ENCODE assay signal across 8 cellular contexts in genomic region chr20:34704177-34705007, GRCh38. TPM values are rescaled to one million over a fixed set of nuclear protein-coding genes. Genes with fewer than 3 reads are reported as not detected.
A peak's percentile ranks its signal among the peaks of the same experiment; 100 is the strongest.
DNase-seq lines count a peak whose midpoint lies in the region; ATAC-seq and TF ChIP-seq lines count a peak whose summit lies in the region.

TP53INP2 (plus strand) TSS chr20:34704344; CDS start chr20:34708740, 4,396 bp downstream.

- ATAC-seq in GM21723 (IDR thresholded peaks at IDR 0.05; ENCODE audit: unreplicated experiment) (peak; percentile 48), esophagus mucosa (peak; percentile 70)
- ATAC-seq in activated T-cell treated with anti-CD3 and anti-CD28 coated beads, Interleukin-2, amount 50 U/mL, for 72 hours (replicated peaks in 1 of 2), result peak; percentile 48 to 60

- no peak for TF ChIP-seq CTCF in Peyer's patch (IDR thresholded peaks at IDR 0.05)

- H2AFZ ChIP-seq in Karpas-422 (ENCODE audit: low read length), result peak within 1 kb of the TSS; percentile 95

- H3K27ac ChIP-seq in Karpas-422 (ENCODE audit: low read length), result peak within 1 kb of the TSS; percentile 65
- peak within 1 kb of the TSS; percentile 95 to 100 (median 99) for H3K27ac ChIP-seq in Peyer's patch
- H3K27ac ChIP-seq in muscle layer of colon (ENCODE audit: low read depth, low read length), result peak within 1 kb of the TSS; percentile 97

- H3K9ac ChIP-seq in Karpas-422 (ENCODE audit: low read length) (peak within 1 kb of the TSS; percentile 76), muscle layer of colon (ENCODE audit: low read length) (peak within 1 kb of the TSS; percentile 96)

- no peaks in the 10 kb centered on the region for H4K20me1 ChIP-seq in Karpas-422 (ENCODE audit: insufficient read depth, low read depth, low read length)

- H3K4me1 ChIP-seq in Karpas-422 (ENCODE audit: low read length) (peaks cover 38% of the 10 kb centered on the region), Peyer's patch (peaks cover 0 to 38% (median 6%) of the 10 kb centered on the region in 4 donors), muscle layer of colon (ENCODE audit: insufficient read depth, low read length) (peaks cover 21% of the 10 kb centered on the region)

- H3K9me3 Mint-ChIP-seq in activated T-cell treated with anti-CD3 and anti-CD28 coated beads, Interleukin-2, amount 50 U/mL, for 72 hours, result no peaks in the 10 kb centered on the region

- DNase-seq in D341Med (ENCODE audit: low spot score) (peak; percentile 94), Karpas-422 (peak; percentile 95), Peyer's patch (peak; percentile 94 to 97 (median 94))
- DNase-seq in activated T-cell treated with anti-CD3 and anti-CD28 coated beads, Interleukin-2, amount 50 U/mL, for 72 hours, result peak; percentile 90
- peak; percentile 88 for DNase-seq in stimulated activated CD8-positive, alpha-beta memory T cell treated with anti-CD3 and anti-CD28 coated beads, Interleukin-4, amount 100 ng/mL, for 48 hours

- peak within 1 kb of the TSS; percentile 98 for H3K4me2 ChIP-seq in Karpas-422 (ENCODE audit: low read depth, low read length, poor library complexity, severe bottlenecking)

- peaks cover 1 to 4% of the 10 kb centered on the region in 2 donors for H3K36me3 Mint-ChIP-seq in activated T-cell treated with anti-CD3 and anti-CD28 coated beads, Interleukin-2, amount 50 U/mL, for 72 hours (ENCODE audit: insufficient read depth in 2 of 2)

- H3K4me3 ChIP-seq in Karpas-422 (ENCODE audit: low read length), result peak within 1 kb of the TSS; percentile 77
- peak within 1 kb of the TSS; percentile 82 to 100 (median 92) for H3K4me3 ChIP-seq in Peyer's patch
- peak within 1 kb of the TSS; percentile 75 to 85 for H3K4me3 ChIP-seq in muscle layer of colon (ENCODE audit: low read depth in 1 of 2, low read length in 2 of 2)

- H3K9me2 ChIP-seq in Karpas-422 (replicated peaks; ENCODE audit: insufficient read depth, low read length), result no peaks in the 10 kb centered on the region

- TF ChIP-seq POLR2A in Peyer's patch (IDR thresholded peaks at IDR 0.05), result peak in 1 of 2 donors; percentile 74

- H3K4me1 Mint-ChIP-seq in activated T-cell treated with anti-CD3 and anti-CD28 coated beads, Interleukin-2, amount 50 U/mL, for 72 hours (ENCODE audit: low read depth), result peaks cover 31% of the 10 kb centered on the region

- H3K4me3 Mint-ChIP-seq in activated T-cell treated with anti-CD3 and anti-CD28 coated beads, Interleukin-2, amount 50 U/mL, for 72 hours, result peak within 1 kb of the TSS; percentile 94 to 97

- H3K27me3 Mint-ChIP-seq in activated T-cell treated with anti-CD3 and anti-CD28 coated beads, Interleukin-2, amount 50 U/mL, for 72 hours (ENCODE audit: low read depth), result peaks cover 19% of the 10 kb centered on the region

- H3K27ac Mint-ChIP-seq in activated T-cell treated with anti-CD3 and anti-CD28 coated beads, Interleukin-2, amount 50 U/mL, for 72 hours, result peak within 1 kb of the TSS; percentile 77

- H3K79me2 ChIP-seq in Karpas-422 (ENCODE audit: low read length), result no peaks in the 10 kb centered on the region

- H3K27me3 ChIP-seq in Karpas-422 (ENCODE audit: low read length) (no peaks in the 10 kb centered on the region), Peyer's patch (no peaks in the 10 kb centered on the region), muscle layer of colon (ENCODE audit: control insufficient read depth in 1 of 2, insufficient read depth in 2 of 2, low read length in 2 of 2) (no peaks in the 10 kb centered on the region)

- H3K36me3 ChIP-seq in Karpas-422 (ENCODE audit: insufficient read depth, low read length) (no peaks in the 10 kb centered on the region), Peyer's patch (no peaks in the 10 kb centered on the region), muscle layer of colon (ENCODE audit: insufficient read depth, low read length) (no peaks in the 10 kb centered on the region)

- no peaks in the 10 kb centered on the region for H3K9me3 ChIP-seq in Karpas-422 (ENCODE audit: low read length)
- H3K9me3 ChIP-seq in Peyer's patch, result no peaks in the 10 kb centered on the region
- no peaks in the 10 kb centered on the region for H3K9me3 ChIP-seq in muscle layer of colon (ENCODE audit: low read length)

RNA-seq across cellular contexts. Expression of gene TP53INP2, which starts in this region (rescaled TPM):
- 4.6 and 8.1 TPM in 2 replicates for total RNA-seq in Karpas-422 (2014; rRNA removed; shearing (Covaris generic); ENCODE audit: low replicate concordance)
- 10 to 100 TPM; 16.5 to 43.0 (median 34.4) TPM for total RNA-seq in Peyer's patch
- total RNA-seq in activated T-cell treated with anti-CD3 and anti-CD28 coated beads, Interleukin-2, amount 50 U/mL, for 72 hours, result 10 to 100 TPM in 1 of 2 donors, 1 to 10 TPM in 1; 9.9 to 10.2 TPM
- 34.1 TPM for total RNA-seq in esophagus mucosa

Comparison
In these comparisons a context has a peak if more than half of its experiments do, and no peak if none do; other contexts are left out.
1. Peak in every context shown above with its lines: DNase-seq, ATAC-seq, H3K4me3 ChIP-seq and H3K27ac ChIP-seq.